ENCODE assay signal across 34 cellular contexts in genomic region chr7:106374437-106374836, GRCh38.
DNase-seq lines count a peak whose midpoint lies in the region; ATAC-seq, FAIRE-seq and TF ChIP-seq lines count a peak whose summit lies in the region.
"Had no signal": no experiment of that assay in that cellular context is flagged by ENCODE, and none has a peak within 500 bp of the region (broad histone marks: within the 10 kb centered on the region; RNA-seq: fewer than 3 reads in every experiment).

No MANE protein-coding gene starts in this region.

- ATAC-seq in activated CD8-positive, alpha-beta T cell treated with anti-CD3 and anti-CD28 coated beads, Interleukin-2, amount 10 ng/mL, durations not matched to agents 7 days and 5 days: no peak
- no peak for ATAC-seq in activated CD8-positive, alpha-beta T cell treated with anti-CD3 and anti-CD28 coated beads for 36 hours
- ATAC-seq in A549: no peak
- ATAC-seq in K562: no peak
- ATAC-seq: CD8-positive, alpha-beta T cell had no signal

- POLR2A ChIA-PET in activated CD8-positive, alpha-beta T cell treated with anti-CD3 and anti-CD28 coated beads, Interleukin-2, amount 10 ng/mL, durations not matched to agents 7 days and 5 days (lab: Charles Lee): no interaction called here
- POLR2A ChIA-PET in activated CD8-positive, alpha-beta T cell treated with anti-CD3 and anti-CD28 coated beads for 36 hours (lab: Charles Lee): no interaction called here
- POLR2A ChIA-PET in A549 (lab: Yijun Ruan, JAX) (no interaction called here), K562 (lab: Yijun Ruan, JAX) (no interaction called here)

- H3K4me2 ChIP-seq in A549: no peak overlapping the region
- no peak overlapping the region for H3K4me2 ChIP-seq in K562 (ENCODE audit: insufficient read depth, low read length)
- H3K4me2 ChIP-seq: BLaER1; BLaER1 treated with 17β-estradiol and CSF1 and Interleukin-3, amounts not matched to agents 10 nM and 100 nM had no signal

- no TSS peak for BruUV-seq in K562 (replicated peaks; lab: Mats Ljungman, UMichigan)

- no peaks in the 10 kb centered on the region for H3K9me3 Mint-ChIP-seq in activated CD8-positive, alpha-beta T cell treated with anti-CD3 and anti-CD28 coated beads, Interleukin-2, amount 10 ng/mL, durations not matched to agents 7 days and 5 days (ENCODE audit: insufficient read depth)
- H3K9me3 Mint-ChIP-seq in activated CD8-positive, alpha-beta T cell treated with anti-CD3 and anti-CD28 coated beads for 36 hours: no peaks in the 10 kb centered on the region
- H3K9me3 Mint-ChIP-seq: CD14-positive monocyte; CD4-positive, alpha-beta memory T cell; CD4-positive, alpha-beta T cell; CD4-positive, CD25-positive, alpha-beta regulatory T cell; CD8-positive, alpha-beta memory T cell; CD8-positive, alpha-beta T cell had no signal

- no peak overlapping the region for H2AFZ ChIP-seq in K562 (ENCODE audit: low read depth, low read length)

- whole genome bisulfite sequencing in A549 (ENCODE audit: missing lambda C conversion rate): 86% methylated on average over 1 of the region's 1 CpG
- WGBS in K562 (ENCODE audit: insufficient coverage, low coverage, missing lambda C conversion rate): 52% methylated on average over 1 of the region's 1 CpG

- intact Hi-C loops in activated CD8-positive, alpha-beta T cell treated with anti-CD3 and anti-CD28 coated beads for 36 hours (cut with micrococcal nuclease): no loop called here
- intact Hi-C loops in K562 (cut with micrococcal nuclease): loop anchor here (5.0 kb wide), 1 partner anchor 363 kb away; no protein-coding TSS in a partner anchor
- intact Hi-C loops in tibial artery (cut with DNase I; ENCODE audit: low total_unique reads): no loop called here

- H3K27me3 ChIP-seq in K562 (ENCODE audit: control insufficient read depth in 2 of 2, insufficient read depth in 2 of 2, low read length in 2 of 2): no peaks in the 10 kb centered on the region
- H3K27me3 ChIP-seq in neutrophil: no peaks in the 10 kb centered on the region
- H3K27me3 ChIP-seq in tibial artery: no peaks in the 10 kb centered on the region
- H3K27me3 ChIP-seq: BE2C; BLaER1; BLaER1 treated with 17β-estradiol and CSF1 and Interleukin-3, amounts not matched to agents 10 nM and 100 nM had no signal

- H4K20me1 ChIP-seq in K562 (replicated peaks; ENCODE audit: control insufficient read depth, insufficient read depth, low read length): no peaks in the 10 kb centered on the region
- H4K20me1 ChIP-seq: BLaER1; BLaER1 treated with 17β-estradiol and CSF1 and Interleukin-3, amounts not matched to agents 10 nM and 100 nM had no signal

- H3K79me2 ChIP-seq in K562 (ENCODE audit: control insufficient read depth, insufficient read depth, low read length): no peaks in the 10 kb centered on the region

- H3K9ac ChIP-seq in K562 (ENCODE audit: insufficient read depth in 1 of 2, low read depth in 2 of 2, low read length in 2 of 2): no peak overlapping the region
- H3K9ac ChIP-seq: BLaER1; BLaER1 treated with 17β-estradiol and CSF1 and Interleukin-3, amounts not matched to agents 10 nM and 100 nM had no signal

- H3K36me3 ChIP-seq in K562 (ENCODE audit: control insufficient read depth, insufficient read depth, low read length) (no peaks in the 10 kb centered on the region), neutrophil (no peaks in the 10 kb centered on the region), tibial artery (no peaks in the 10 kb centered on the region)
- H3K36me3 ChIP-seq: BE2C; BLaER1; BLaER1 treated with 17β-estradiol and CSF1 and Interleukin-3, amounts not matched to agents 10 nM and 100 nM had no signal

- peaks cover 5% of the 10 kb centered on the region for H3K4me1 Mint-ChIP-seq in activated CD8-positive, alpha-beta T cell treated with anti-CD3 and anti-CD28 coated beads, Interleukin-2, amount 10 ng/mL, durations not matched to agents 7 days and 5 days (ENCODE audit: low read depth)
- H3K4me1 Mint-ChIP-seq in activated CD8-positive, alpha-beta T cell treated with anti-CD3 and anti-CD28 coated beads for 36 hours (ENCODE audit: low read depth): peaks cover 10% of the 10 kb centered on the region
- H3K4me1 Mint-ChIP-seq: B cell had no signal

- H3K27ac Mint-ChIP-seq in activated CD8-positive, alpha-beta T cell treated with anti-CD3 and anti-CD28 coated beads, Interleukin-2, amount 10 ng/mL, durations not matched to agents 7 days and 5 days: peak overlapping the region; percentile 43
- H3K27ac Mint-ChIP-seq in activated CD8-positive, alpha-beta T cell treated with anti-CD3 and anti-CD28 coated beads for 36 hours: no peak overlapping the region
- H3K27ac Mint-ChIP-seq: B cell; CD4-positive, alpha-beta memory T cell; CD4-positive, alpha-beta T cell; CD4-positive, CD25-positive, alpha-beta regulatory T cell; CD8-positive, alpha-beta T cell had no signal

- peaks cover 34% of the 10 kb centered on the region for H3K4me1 ChIP-seq in A549
- peaks cover 0 to 12% of the 10 kb centered on the region in 2 experiments; a peak in 3 of 5 replicates for H3K4me1 ChIP-seq in K562 (replicated peaks in 1 of 2; ENCODE audit: control insufficient read depth in 2 of 2, insufficient read depth in 2 of 2, low read length in 2 of 2)
- peaks cover 28 to 39% of the 10 kb centered on the region in 2 experiments for H3K4me1 ChIP-seq in neutrophil (ENCODE audit: control insufficient read depth in 1 of 2, insufficient read depth in 1 of 2, low read depth in 1 of 2, low read length in 1 of 2)
- H3K4me1 ChIP-seq in tibial artery: peaks cover 0 to 9% (median 0%) of the 10 kb centered on the region in 4 donors
- H3K4me1 ChIP-seq: BE2C, BLaER1, Caco-2 had no signal

- peaks cover 11% of the 10 kb centered on the region for H3K9me3 ChIP-seq in A549
- no peaks in the 10 kb centered on the region for H3K9me3 ChIP-seq in K562 (replicated peaks; ENCODE audit: control insufficient read depth, insufficient read depth, low read depth, low read length)
- H3K9me3 ChIP-seq in neutrophil: no peaks in the 10 kb centered on the region
- H3K9me3 ChIP-seq in tibial artery: no peaks in the 10 kb centered on the region
- H3K9me3 ChIP-seq: BE2C, BLaER1, Caco-2 had no signal

- CTCF ChIA-PET in activated CD8-positive, alpha-beta T cell treated with anti-CD3 and anti-CD28 coated beads, Interleukin-2, amount 10 ng/mL, durations not matched to agents 7 days and 5 days (lab: Charles Lee): no interaction called here
- CTCF ChIA-PET in activated CD8-positive, alpha-beta T cell treated with anti-CD3 and anti-CD28 coated beads for 36 hours (lab: Charles Lee): no interaction called here
- CTCF ChIA-PET in A549 (lab: Yijun Ruan, JAX): interaction anchor here (1.5 kb wide), 1 partner anchor 88 kb away, joined by 6 read pairs; no protein-coding TSS in a partner anchor
- CTCF ChIA-PET in K562 (lab: Yijun Ruan, JAX; ENCODE audit: low intra/inter-chr PET ratio): no interaction called here

- no peak for TF ChIP-seq POLR2A in A549 (IDR thresholded peaks at IDR 0.05; ENCODE audit: low read length)
- TF ChIP-seq POLR2A in K562 (conservative IDR thresholded peaks at IDR 0.05): no peak
- TF ChIP-seq POLR2A in GM12892 (IDR thresholded peaks at IDR 0.05; ENCODE audit: low read depth, low read length): no peak

- DNase-seq in activated CD8-positive, alpha-beta T cell treated with anti-CD3 and anti-CD28 coated beads, Interleukin-2, amount 10 ng/mL, durations not matched to agents 7 days and 5 days: no peak
- no peak for DNase-seq in activated CD8-positive, alpha-beta T cell treated with anti-CD3 and anti-CD28 coated beads for 36 hours
- DNase-seq in A549 (ENCODE audit: low read depth in 1 of 2, low spot score in 1 of 2) (no peak), K562 (ENCODE audit: extremely low read depth in 1 of 4, low spot score in 3 of 4) (no peak), DMS153 (lab: John Stamatoyannopoulos, UW) (no peak), GM12892 (ENCODE audit: insufficient read length) (no peak), tibial artery (no peak)
- DNase-seq: 8988T; ACHN; AML-193; BE2C; C1 segment of cervical spinal cord; Caco-2; Calu3; CD4-positive, alpha-beta memory T cell; CD4-positive, alpha-beta T cell; CD4-positive, CD25-positive, alpha-beta regulatory T cell; CD8-positive, alpha-beta memory T cell; CD8-positive, alpha-beta T cell; COR-L47; DMS 273 treated with DMSO at 0.1 percent for 48 hours; DMS53; DMS79; DMS79 treated with DMSO at 0.1 percent for 48 hours; DND-41; EL had no signal

- TF ChIP-seq RAD21 in A549 (conservative IDR thresholded peaks at IDR 0.05 in 1 of 2, IDR thresholded peaks at IDR 0.05 in 1 of 2) (no peak), K562 (CRISPR knock-in tag; conservative IDR thresholded peaks at IDR 0.05 in 1 of 2, IDR thresholded peaks at IDR 0.05 in 1 of 2) (no peak)

- in situ Hi-C loops in K562 (cut with MboI): loop anchor here (5.0 kb wide), 1 partner anchor 197 kb away; no protein-coding TSS in a partner anchor

- FAIRE-seq in A549 (lab: Jason Lieb, UNC) (no peak), K562 (lab: Jason Lieb, UNC) (no peak), GM12892 (lab: Jason Lieb, UNC) (no peak)
- FAIRE-seq: A204.1, D721Med had no signal

- H3K27ac ChIP-seq in A549 (peak overlapping the region; percentile 26 to 41; a peak in 3 of 6 replicates), K562 (ENCODE audit: extremely low read depth, low read depth, low read length) (no peak overlapping the region), neutrophil (peak overlapping the region; percentile 35), tibial artery (no peak overlapping the region)
- H3K27ac ChIP-seq: 22Rv1; BLaER1; BLaER1 treated with 17β-estradiol and CSF1 and Interleukin-3, amounts not matched to agents 10 nM and 100 nM had no signal

- TF ChIP-seq EP300 in A549 (IDR thresholded peaks at IDR 0.05): no peak
- TF ChIP-seq EP300 in K562 (IDR thresholded peaks at IDR 0.05; ENCODE audit: low read length): no peak

- no peaks in the 10 kb centered on the region for H3K9me1 ChIP-seq in K562 (ENCODE audit: control insufficient read depth, insufficient read depth, low read length)

- H3K36me3 Mint-ChIP-seq in activated CD8-positive, alpha-beta T cell treated with anti-CD3 and anti-CD28 coated beads, Interleukin-2, amount 10 ng/mL, durations not matched to agents 7 days and 5 days (ENCODE audit: low read depth): no peaks in the 10 kb centered on the region
- no peaks in the 10 kb centered on the region for H3K36me3 Mint-ChIP-seq in activated CD8-positive, alpha-beta T cell treated with anti-CD3 and anti-CD28 coated beads for 36 hours (ENCODE audit: low read depth)
- H3K36me3 Mint-ChIP-seq: CD4-positive, alpha-beta memory T cell; CD4-positive, CD25-positive, alpha-beta regulatory T cell; CD8-positive, alpha-beta T cell had no signal

- H3K27me3 Mint-ChIP-seq in activated CD8-positive, alpha-beta T cell treated with anti-CD3 and anti-CD28 coated beads, Interleukin-2, amount 10 ng/mL, durations not matched to agents 7 days and 5 days (ENCODE audit: low read depth): no peaks in the 10 kb centered on the region
- H3K27me3 Mint-ChIP-seq in activated CD8-positive, alpha-beta T cell treated with anti-CD3 and anti-CD28 coated beads for 36 hours: no peaks in the 10 kb centered on the region
- H3K27me3 Mint-ChIP-seq: CD4-positive, alpha-beta memory T cell; CD4-positive, alpha-beta T cell; CD4-positive, CD25-positive, alpha-beta regulatory T cell; CD8-positive, alpha-beta memory T cell had no signal

- TF ChIP-seq CTCF in activated CD8-positive, alpha-beta T cell treated with anti-CD3 and anti-CD28 coated beads for 36 hours (IDR thresholded peaks at IDR 0.05): no peak
- TF ChIP-seq CTCF in A549 (IDR thresholded peaks at IDR 0.05) (no peak), K562 (IDR thresholded peaks at IDR 0.05 in 2 of 3, conservative IDR thresholded peaks at IDR 0.05 in 1 of 3; ENCODE audit: insufficient read depth in 2 of 3, low read depth in 1 of 3, low read length in 3 of 3) (no peak), neutrophil (IDR thresholded peaks at IDR 0.05) (no peak), tibial artery (IDR thresholded peaks at IDR 0.05) (no peak)

- H3K4me3 ChIP-seq in A549 (no peak overlapping the region), K562 (no peak overlapping the region), neutrophil (ENCODE audit: low read depth in 1 of 2, low read length in 1 of 2) (no peak overlapping the region), tibial artery (no peak overlapping the region)
- H3K4me3 ChIP-seq: BLaER1; BLaER1 treated with 17β-estradiol and CSF1 and Interleukin-3, amounts not matched to agents 10 nM and 100 nM had no signal

- H3K4me3 Mint-ChIP-seq in activated CD8-positive, alpha-beta T cell treated with anti-CD3 and anti-CD28 coated beads, Interleukin-2, amount 10 ng/mL, durations not matched to agents 7 days and 5 days: no peak overlapping the region
- no peak overlapping the region for H3K4me3 Mint-ChIP-seq in activated CD8-positive, alpha-beta T cell treated with anti-CD3 and anti-CD28 coated beads for 36 hours
- H3K4me3 Mint-ChIP-seq: B cell; CD14-positive monocyte; CD4-positive, alpha-beta memory T cell; CD4-positive, alpha-beta T cell; CD4-positive, CD25-positive, alpha-beta regulatory T cell; CD8-positive, alpha-beta memory T cell; CD8-positive, alpha-beta T cell had no signal

Comparison
In these comparisons a context has a peak if more than half of its experiments do, and no peak if none do; other contexts are left out.
1. H3K27ac ChIP-seq: peak in A549 (2 of 2) and neutrophil (single experiment); none in K562 (single experiment) and tibial artery (0 of 2).